ENCODE assay signal across 13 cellular contexts in genomic region chr4:105058177-105058812, GRCh38.
DNase-seq lines count a peak whose midpoint lies in the region; ATAC-seq, FAIRE-seq and TF ChIP-seq lines count a peak whose summit lies in the region.
"Had no signal": no experiment of that assay in that cellular context is flagged by ENCODE, and none has a peak within 500 bp of the region (broad histone marks: within the 10 kb centered on the region; RNA-seq: fewer than 3 reads in every experiment).

No MANE protein-coding gene starts in this region.

- H3K4me1 ChIP-seq in fibroblast of lung (ENCODE audit: control insufficient read depth, extremely low read depth, insufficient read depth, low read length) (no peaks in the 10 kb centered on the region), kidney (ENCODE audit: control insufficient read depth in 1 of 2, insufficient read depth in 1 of 2, low read depth in 1 of 2, low read length in 2 of 2) (no peaks in the 10 kb centered on the region)
- H3K4me1 ChIP-seq: gastroesophageal sphincter, right atrium auricular region had no signal

- H3K9ac ChIP-seq in fibroblast of lung (ENCODE audit: insufficient read depth, low read length) (no peak overlapping the region), kidney (ENCODE audit: low read length in 2 of 2) (no peak overlapping the region)

- DNase-seq in natural killer cell treated with Interleukin-12 subunit alpha and Interleukin-12 subunit beta and Interleukin-15 and Interleukin-18, amount 100 ng/mL, for 72 hours (ENCODE audit: low spot score): no peak
- no peak for DNase-seq in natural killer cell
- DNase-seq in T-helper 2 cell treated with Interferon-gamma antibody and Interleukin-4, amounts not matched to agents 5 μg/mL and 100 μg/mL, for 36 hours (ENCODE audit: low spot score): peak; percentile 33
- peak; percentile 36 to 95 for DNase-seq in fibroblast of lung (ENCODE audit: low read depth in 2 of 2)
- no peak for DNase-seq in foreskin melanocyte
- no peak for DNase-seq in D721Med (ENCODE audit: insufficient read length, low spot score)
- DNase-seq in kidney: no peak
- no peak for DNase-seq in GF-D8 (lab: John Stamatoyannopoulos, UW)

- intact Hi-C loops in natural killer cell (cut with micrococcal nuclease): no loop called here
- intact Hi-C loops in kidney (cut with DNase I): no loop called here

- peak overlapping the region; percentile 9 to 38 for H3K27ac Mint-ChIP-seq in natural killer cell treated with Interleukin-12 subunit alpha and Interleukin-12 subunit beta and Interleukin-15 and Interleukin-18, amount 100 ng/mL, for 72 hours
- H3K27ac Mint-ChIP-seq in natural killer cell: no peak overlapping the region
- H3K27ac Mint-ChIP-seq in T-helper 2 cell treated with Interferon-gamma antibody and Interleukin-4, amounts not matched to agents 5 μg/mL and 100 μg/mL, for 36 hours: peak overlapping the region; percentile 21
- H3K27ac Mint-ChIP-seq: mesothelial cell of epicardium, WTC11 had no signal

- no peaks in the 10 kb centered on the region for H4K20me1 ChIP-seq in fibroblast of lung (ENCODE audit: control insufficient read depth, extremely low read depth, insufficient read depth, low read length)
- H4K20me1 ChIP-seq: BLaER1 treated with 17β-estradiol and CSF1 and Interleukin-3, amounts not matched to agents 10 nM and 100 nM had no signal

- H2AFZ ChIP-seq in fibroblast of lung (ENCODE audit: low read length): no peak overlapping the region

- no peak for FAIRE-seq in D721Med (lab: Jason Lieb, UNC)
- FAIRE-seq in kidney (lab: Jason Lieb, UNC): no peak

- H3K36me3 Mint-ChIP-seq in natural killer cell treated with Interleukin-12 subunit alpha and Interleukin-12 subunit beta and Interleukin-15 and Interleukin-18, amount 100 ng/mL, for 72 hours: no peaks in the 10 kb centered on the region
- no peaks in the 10 kb centered on the region for H3K36me3 Mint-ChIP-seq in natural killer cell
- no peaks in the 10 kb centered on the region for H3K36me3 Mint-ChIP-seq in T-helper 2 cell treated with Interferon-gamma antibody and Interleukin-4, amounts not matched to agents 5 μg/mL and 100 μg/mL, for 36 hours (ENCODE audit: low read depth)
- H3K36me3 Mint-ChIP-seq: mesothelial cell of epicardium, WTC11 had no signal

- H3K27me3 Mint-ChIP-seq in natural killer cell treated with Interleukin-12 subunit alpha and Interleukin-12 subunit beta and Interleukin-15 and Interleukin-18, amount 100 ng/mL, for 72 hours: no peaks in the 10 kb centered on the region
- no peaks in the 10 kb centered on the region for H3K27me3 Mint-ChIP-seq in natural killer cell (ENCODE audit: low read depth in 2 of 2)
- H3K27me3 Mint-ChIP-seq in T-helper 2 cell treated with Interferon-gamma antibody and Interleukin-4, amounts not matched to agents 5 μg/mL and 100 μg/mL, for 36 hours (ENCODE audit: low read depth): peaks cover 16% of the 10 kb centered on the region

- TF ChIP-seq CTCF in natural killer cell (IDR thresholded peaks at IDR 0.05) (no peak), fibroblast of lung (conservative IDR thresholded peaks at IDR 0.05 in 1 of 2, IDR thresholded peaks at IDR 0.05 in 1 of 2; ENCODE audit: low read depth in 1 of 2, low read length in 2 of 2) (no peak), D721Med (IDR thresholded peaks at IDR 0.05; ENCODE audit: insufficient read depth, missing control alignments) (no peak), kidney (IDR thresholded peaks at IDR 0.05; ENCODE audit: borderline replicate concordance, extremely low read depth, insufficient read depth) (no peak)

- no peak for ATAC-seq in natural killer cell treated with Interleukin-12 subunit alpha and Interleukin-12 subunit beta and Interleukin-15 and Interleukin-18, amount 100 ng/mL, for 72 hours
- ATAC-seq in natural killer cell: no peak
- ATAC-seq: gastroesophageal sphincter, WTC11 had no signal

- H3K4me3 ChIP-seq in fibroblast of lung (replicated peaks in 1 of 4; ENCODE audit: control extremely low read depth in 1 of 4, insufficient read depth in 1 of 4, low read depth in 3 of 4, low read length in 4 of 4) (no peak overlapping the region), kidney (ENCODE audit: low read length in 2 of 2) (no peak overlapping the region)
- H3K4me3 ChIP-seq: BLaER1 treated with 17β-estradiol and CSF1 and Interleukin-3, amounts not matched to agents 10 nM and 100 nM; gastroesophageal sphincter; right atrium auricular region had no signal

- H3K27ac ChIP-seq in fibroblast of lung (ENCODE audit: insufficient read depth, low read length) (no peak overlapping the region), kidney (ENCODE audit: low read depth in 2 of 2, low read length in 2 of 2) (no peak overlapping the region)
- H3K27ac ChIP-seq: gastroesophageal sphincter, right atrium auricular region had no signal

- no peaks in the 10 kb centered on the region for H3K27me3 ChIP-seq in fibroblast of lung (ENCODE audit: control insufficient read depth, insufficient read depth, low read length)
- H3K27me3 ChIP-seq: BLaER1 treated with 17β-estradiol and CSF1 and Interleukin-3, amounts not matched to agents 10 nM and 100 nM; gastroesophageal sphincter; right atrium auricular region had no signal

- H3K79me2 ChIP-seq in fibroblast of lung (ENCODE audit: control insufficient read depth, insufficient read depth, low read length): no peaks in the 10 kb centered on the region

- peak overlapping the region; percentile 12 for H3K4me3 Mint-ChIP-seq in natural killer cell treated with Interleukin-12 subunit alpha and Interleukin-12 subunit beta and Interleukin-15 and Interleukin-18, amount 100 ng/mL, for 72 hours
- H3K4me3 Mint-ChIP-seq in natural killer cell: no peak overlapping the region
- no peak overlapping the region for H3K4me3 Mint-ChIP-seq in T-helper 2 cell treated with Interferon-gamma antibody and Interleukin-4, amounts not matched to agents 5 μg/mL and 100 μg/mL, for 36 hours
- H3K4me3 Mint-ChIP-seq: mesothelial cell of epicardium, WTC11 had no signal

- H3K9me3 ChIP-seq in fibroblast of lung (ENCODE audit: control insufficient read depth, insufficient read depth, low read depth, low read length) (no peaks in the 10 kb centered on the region), kidney (ENCODE audit: control insufficient read depth in 1 of 2, low read length in 2 of 2) (no peaks in the 10 kb centered on the region)
- H3K9me3 ChIP-seq: gastroesophageal sphincter, right atrium auricular region had no signal

- peaks cover 30 to 38% of the 10 kb centered on the region in 2 donors for H3K4me1 Mint-ChIP-seq in natural killer cell treated with Interleukin-12 subunit alpha and Interleukin-12 subunit beta and Interleukin-15 and Interleukin-18, amount 100 ng/mL, for 72 hours (ENCODE audit: low read depth in 2 of 2)
- H3K4me1 Mint-ChIP-seq in natural killer cell: peaks cover 17% of the 10 kb centered on the region in 2 donors
- peaks cover 33% of the 10 kb centered on the region for H3K4me1 Mint-ChIP-seq in T-helper 2 cell treated with Interferon-gamma antibody and Interleukin-4, amounts not matched to agents 5 μg/mL and 100 μg/mL, for 36 hours (ENCODE audit: low read depth)

- no peak overlapping the region for H3K4me2 ChIP-seq in fibroblast of lung (ENCODE audit: extremely low read depth, insufficient read depth, low read length)

- no peaks in the 10 kb centered on the region for H3K9me3 Mint-ChIP-seq in natural killer cell treated with Interleukin-12 subunit alpha and Interleukin-12 subunit beta and Interleukin-15 and Interleukin-18, amount 100 ng/mL, for 72 hours
- no peaks in the 10 kb centered on the region for H3K9me3 Mint-ChIP-seq in natural killer cell
- peaks cover 5% of the 10 kb centered on the region for H3K9me3 Mint-ChIP-seq in T-helper 2 cell treated with Interferon-gamma antibody and Interleukin-4, amounts not matched to agents 5 μg/mL and 100 μg/mL, for 36 hours
- H3K9me3 Mint-ChIP-seq: WTC11 had no signal

- no peaks in the 10 kb centered on the region for H3K36me3 ChIP-seq in fibroblast of lung (ENCODE audit: control insufficient read depth, insufficient read depth, low read length)
- H3K36me3 ChIP-seq in kidney (ENCODE audit: control insufficient read depth in 1 of 2, insufficient read depth in 2 of 2, low read length in 2 of 2): no peaks in the 10 kb centered on the region
- H3K36me3 ChIP-seq: BLaER1 treated with 17β-estradiol and CSF1 and Interleukin-3, amounts not matched to agents 10 nM and 100 nM; gastroesophageal sphincter; right atrium auricular region had no signal

Comparison
In these comparisons a context has a peak if more than half of its experiments do, and no peak if none do; other contexts are left out.
1. H3K27ac Mint-ChIP-seq: peak in natural killer cell treated with Interleukin-12 subunit alpha and Interleukin-12 subunit beta and Interleukin-15 and Interleukin-18, amount 100 ng/mL, for 72 hours (2 of 2) and T-helper 2 cell treated with Interferon-gamma antibody and Interleukin-4, amounts not matched to agents 5 μg/mL and 100 μg/mL, for 36 hours (single experiment); none in natural killer cell (0 of 2).
2. DNase-seq: peak in T-helper 2 cell treated with Interferon-gamma antibody and Interleukin-4, amounts not matched to agents 5 μg/mL and 100 μg/mL, for 36 hours (single experiment) and fibroblast of lung (2 of 2); none in natural killer cell treated with Interleukin-12 subunit alpha and Interleukin-12 subunit beta and Interleukin-15 and Interleukin-18, amount 100 ng/mL, for 72 hours (single experiment), natural killer cell (single experiment), foreskin melanocyte (single experiment), D721Med (single experiment), kidney (single experiment) and GF-D8 (single experiment).